ENCODE assay signal across 18 cellular contexts in the genomic region with DNA sequence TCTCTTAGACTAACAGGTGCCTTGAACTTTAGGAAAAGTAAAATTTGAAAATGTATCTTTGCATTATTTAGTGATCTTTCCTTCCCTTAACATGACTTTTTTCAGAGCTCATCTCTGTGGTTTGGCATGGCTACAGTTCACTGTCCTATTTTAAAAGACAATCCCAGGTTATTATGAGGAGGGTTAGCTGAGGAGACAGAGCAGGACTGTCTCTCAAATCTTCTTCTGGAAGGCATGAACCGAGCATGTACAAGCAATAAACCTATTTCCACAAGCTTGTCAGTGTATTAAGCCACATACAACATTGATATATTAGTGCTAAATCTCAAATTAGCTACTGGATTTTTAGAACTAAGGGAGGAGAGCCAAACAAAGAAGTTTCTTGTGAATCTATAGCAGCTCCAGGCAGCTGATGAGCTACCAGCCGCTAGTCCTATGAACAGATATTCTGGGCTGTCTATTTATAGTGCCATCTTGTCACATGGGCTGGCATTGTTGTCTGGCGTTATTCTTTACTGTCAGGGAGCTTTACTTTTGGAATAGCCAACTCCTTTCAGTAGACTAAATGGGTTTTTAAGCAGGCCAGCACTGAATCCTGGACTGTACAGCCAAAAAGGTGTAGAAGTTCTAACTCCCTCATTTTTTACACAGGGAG.
DNase-seq lines count a peak whose midpoint lies in the region; ATAC-seq and TF ChIP-seq lines count a peak whose summit lies in the region.
"Had no signal": no experiment of that assay in that cellular context is flagged by ENCODE, and none has a peak within 500 bp of the region (broad histone marks: within the 10 kb centered on the region; RNA-seq: fewer than 3 reads in every experiment).

No MANE protein-coding gene starts in this region.

- H3K4me1 ChIP-seq in right cardiac atrium (ENCODE audit: control insufficient read depth, insufficient read depth, low read length) = no peaks in the 10 kb centered on the region
- H3K4me1 ChIP-seq in psoas muscle = peaks cover 11% of the 10 kb centered on the region
- no peaks in the 10 kb centered on the region for H3K4me1 ChIP-seq in PC-9 (replicated peaks; ENCODE audit: insufficient read depth)

- H3F3A ChIP-seq in PC-9 (ENCODE audit: insufficient read depth, low read depth) = no peaks in the 10 kb centered on the region

- no peaks in the 10 kb centered on the region for H3K27me3 ChIP-seq in right cardiac atrium (ENCODE audit: control insufficient read depth, insufficient read depth)
- H3K27me3 ChIP-seq in psoas muscle (ENCODE audit: insufficient read depth in 3 of 3, low read length in 2 of 3) = no peaks in the 10 kb centered on the region
- no peaks in the 10 kb centered on the region for H3K27me3 ChIP-seq in PC-9 (ENCODE audit: insufficient read depth, low read depth)

- H3K79me2 ChIP-seq in PC-9 (ENCODE audit: low read depth) = no peaks in the 10 kb centered on the region

- CTCF ChIA-PET in PC-9 (lab: Charles Lee) = interaction anchor here (0.6 to 0.7 kb wide), 2 partner anchors 155 to 421 kb away, joined by 3 read pairs; no protein-coding TSS in a partner anchor

- no peaks in the 10 kb centered on the region for H3K36me3 ChIP-seq in psoas muscle (ENCODE audit: insufficient read depth in 1 of 2, low read depth in 1 of 2)
- 0 out of 2 replicates have a peak, but pooled peaks cover 8% of the 10 kb centered on the region for H3K36me3 ChIP-seq in PC-9 (ENCODE audit: low read depth)

- H3K9me3 ChIP-seq in right cardiac atrium (ENCODE audit: control insufficient read depth, low read length) = peaks cover 3% of the 10 kb centered on the region
- peaks cover under 1% of the 10 kb centered on the region for H3K9me3 ChIP-seq in psoas muscle
- peaks cover 11% of the 10 kb centered on the region for H3K9me3 ChIP-seq in PC-9 (ENCODE audit: insufficient read depth, low read depth)

- H2AFZ ChIP-seq in PC-9 = no peak overlapping the region

- peaks cover 16% of the 10 kb centered on the region for H3K9me3 Mint-ChIP-seq in osteocyte (ENCODE audit: unreplicated experiment)
- H3K9me3 Mint-ChIP-seq: activated CD8-positive, alpha-beta T cell treated with anti-CD3 and anti-CD28 coated beads for 36 hours had no signal

- no peaks in the 10 kb centered on the region for H3K4me1 Mint-ChIP-seq in osteocyte (ENCODE audit: unreplicated experiment)
- H3K4me1 Mint-ChIP-seq: naive B cell, T-helper 17 cell had no signal

- peak; percentile 9 for DNase-seq in G401 (ENCODE audit: low spot score)
- DNase-seq in dermis blood vessel endothelial cell = peak; percentile 25
- peak in 1 of 3 donors; percentile 22 for DNase-seq in right cardiac atrium
- DNase-seq in psoas muscle = no peak
- DNase-seq in PC-9 = no peak
- DNase-seq in GM20000 (ENCODE audit: low spot score) = no peak
- DNase-seq in osteocyte (ENCODE audit: extremely low spot score, unreplicated experiment) = no peak
- DNase-seq: activated CD8-positive, alpha-beta T cell treated with anti-CD3 and anti-CD28 coated beads for 36 hours; central memory CD4-positive, alpha-beta T cell; GF-D8; naive B cell; NCI-H146; NCI-H510A; SHP77 treated with DMSO at 0.1 percent for 48 hours; T-helper 17 cell had no signal

- 47% methylated on average over 3 of the region's 3 CpGs for WGBS in right cardiac atrium
- 14 to 23% (median 18%) methylated on average over 3 of the region's 3 CpGs for WGBS in psoas muscle, 3 donors

- H3K27ac Mint-ChIP-seq in osteocyte (ENCODE audit: unreplicated experiment) = no peak overlapping the region
- H3K27ac Mint-ChIP-seq: activated CD8-positive, alpha-beta T cell treated with anti-CD3 and anti-CD28 coated beads for 36 hours; naive B cell; T-helper 17 cell; WTC11 had no signal

- no TSS peak for BruUV-seq in PC-9 (replicated peaks; lab: Mats Ljungman, UMichigan)

- TF ChIP-seq CTCF in psoas muscle (IDR thresholded peaks at IDR 0.05) (no peak), PC-9 (conservative IDR thresholded peaks at IDR 0.05) (no peak), GM20000 (IDR thresholded peaks at IDR 0.05; ENCODE audit: extremely low read depth, missing control alignments) (no peak), osteocyte (IDR thresholded peaks at IDR 0.05) (no peak)

- H3K4me2 ChIP-seq in PC-9 = no peak overlapping the region

- H3K27me3 Mint-ChIP-seq in osteocyte (ENCODE audit: unreplicated experiment) = no peaks in the 10 kb centered on the region

- POLR2A ChIA-PET in PC-9 (lab: Charles Lee; ENCODE audit: unreplicated experiment) = interaction anchor here (0.6 kb wide), 1 partner anchor 376 kb away, joined by 6 read pairs; no protein-coding TSS in a partner anchor

- H3K4me3 Mint-ChIP-seq in osteocyte (ENCODE audit: unreplicated experiment) = no peak overlapping the region
- H3K4me3 Mint-ChIP-seq: activated CD8-positive, alpha-beta T cell treated with anti-CD3 and anti-CD28 coated beads for 36 hours; naive B cell; T-helper 17 cell; WTC11 had no signal

- in situ Hi-C loops in G401 (cut with HindIII; ENCODE audit: low sequenced_read_pairs) = no loop called here

- H4K20me1 ChIP-seq in PC-9 (ENCODE audit: insufficient read depth) = no peaks in the 10 kb centered on the region

- no peaks in the 10 kb centered on the region for H3K9me2 ChIP-seq in PC-9 (ENCODE audit: insufficient read depth)

- H3K27ac ChIP-seq in right cardiac atrium (ENCODE audit: low read length) = peak overlapping the region; percentile 76
- peak overlapping the region; percentile 66 for H3K27ac ChIP-seq in psoas muscle
- no peak overlapping the region for H3K27ac ChIP-seq in PC-9

- intact Hi-C loops in right cardiac atrium (cut with DNase I) = loop anchor here in 3 of 4 donors (5.0 to 10.0 kb wide), 3 partner anchors 149 to 809 kb away; a partner anchor contains a TSS
- intact Hi-C loops in psoas muscle (cut with DNase I) = loop anchor here in 1 of 2 donors (5.0 to 10.0 kb wide), 2 partner anchors 359 to 809 kb away; a partner anchor contains a TSS
- intact Hi-C loops in PC-9 (cut with micrococcal nuclease; ENCODE audit: unreplicated experiment) = loop anchor here (5.0 kb wide), 1 partner anchor 534 kb away; no protein-coding TSS in a partner anchor

- ATAC-seq in right cardiac atrium (peak; percentile 61 to 81), psoas muscle (peak; percentile 83 to 96 (median 90)), GM21737 (IDR thresholded peaks at IDR 0.05; ENCODE audit: unreplicated experiment) (no peak)
- ATAC-seq: activated CD8-positive, alpha-beta T cell treated with anti-CD3 and anti-CD28 coated beads for 36 hours; left lobe of liver; T-helper 17 cell; WTC11 had no signal

- no peak overlapping the region for H3K4me3 ChIP-seq in right cardiac atrium (ENCODE audit: low read length)
- H3K4me3 ChIP-seq in psoas muscle = no peak overlapping the region
- no peak overlapping the region for H3K4me3 ChIP-seq in PC-9

- H3K36me3 Mint-ChIP-seq in osteocyte (ENCODE audit: unreplicated experiment) = no peaks in the 10 kb centered on the region
- H3K36me3 Mint-ChIP-seq: naive B cell had no signal

Comparison
In these comparisons a context has a peak if more than half of its experiments do, and no peak if none do; other contexts are left out.
1. DNase-seq: peak in G401 (single experiment) and dermis blood vessel endothelial cell (single experiment); none in psoas muscle (0 of 2), PC-9 (0 of 2), GM20000 (single experiment) and osteocyte (single experiment).